In the genomic region with DNA sequence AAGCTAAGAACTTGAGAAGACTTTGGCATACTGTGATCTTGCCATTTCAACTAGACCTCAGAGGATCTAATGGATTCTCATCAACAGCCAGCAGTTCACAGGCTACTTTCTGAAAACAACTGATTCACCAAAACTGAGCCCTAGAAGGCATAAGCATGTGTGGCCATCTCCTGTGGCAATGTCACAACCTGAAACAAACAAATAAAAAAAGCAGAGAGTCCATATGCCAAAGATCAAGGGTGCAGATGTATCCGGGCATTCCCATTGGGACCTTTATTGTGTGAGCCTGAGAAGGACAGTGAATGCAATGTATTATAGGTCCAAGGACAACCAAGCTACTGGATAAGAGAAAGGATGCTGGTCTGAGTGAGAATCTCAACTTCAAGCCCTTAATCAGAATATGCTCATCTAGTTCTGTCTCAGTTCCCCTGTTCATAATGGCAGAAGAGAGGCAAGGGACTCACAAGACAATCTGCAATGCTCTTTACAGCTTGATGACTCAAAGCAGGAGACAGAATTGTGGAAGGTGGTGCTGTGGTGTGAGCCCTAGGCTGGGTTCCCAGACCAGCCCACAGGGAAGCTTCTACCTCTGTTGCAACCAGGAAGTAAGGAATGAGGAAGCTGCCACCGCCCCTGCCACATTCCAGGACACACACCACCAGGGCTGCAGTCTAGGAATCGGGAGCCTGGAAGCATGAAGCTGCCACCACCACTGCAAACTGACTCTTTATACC, we compare ENCODE assay signal across 8 cellular contexts.
DNase-seq lines count a peak whose midpoint lies in the region; ATAC-seq and TF ChIP-seq lines count a peak whose summit lies in the region.

No MANE protein-coding gene starts in this region.

- no peaks in the 10 kb centered on the region for H3K27me3 ChIP-seq in left lung

- no peak overlapping the region for H3K27ac ChIP-seq in left lung

- no peaks in the 10 kb centered on the region for H3K9me3 ChIP-seq in left lung

- TF ChIP-seq CTCF in left lung (IDR thresholded peaks at IDR 0.05) (no peak), glutamatergic neuron (IDR thresholded peaks at IDR 0.05; ENCODE audit: partially characterized antibody, unreplicated experiment) (no peak)

- ATAC-seq in GM19023 (IDR thresholded peaks at IDR 0.05; ENCODE audit: unreplicated experiment) (peak; percentile 93), HG02763 (IDR thresholded peaks at IDR 0.05; ENCODE audit: unreplicated experiment) (peak; percentile 89), left lung (peak; percentile 97)

- peaks cover 4% of the 10 kb centered on the region for H3K27me3 Mint-ChIP-seq in glutamatergic neuron (ENCODE audit: unreplicated experiment)

- no peak overlapping the region for H3K4me3 Mint-ChIP-seq in glutamatergic neuron (ENCODE audit: unreplicated experiment)

- H3K36me3 ChIP-seq in left lung: no peaks in the 10 kb centered on the region

- H3K4me1 ChIP-seq in left lung: peaks cover 0 to 2% of the 10 kb centered on the region in 2 donors

- peaks cover 16% of the 10 kb centered on the region for H3K4me1 Mint-ChIP-seq in glutamatergic neuron (ENCODE audit: low read depth, unreplicated experiment)

- peak; percentile 9 for DNase-seq in NCI-H460 (ENCODE audit: extremely low read depth, low read depth)
- peak; percentile 52 to 73 for DNase-seq in left lung
- DNase-seq in glutamatergic neuron: no peak
- DNase-seq in activated CD8-positive, alpha-beta memory T cell treated with anti-CD3 and anti-CD28 coated beads for 24 hours: no peak
- DNase-seq in GOT3 (lab: John Stamatoyannopoulos, UW): no peak
- no peak for DNase-seq in activated CD4-positive, CD25-positive, alpha-beta regulatory T cell (lab: John Stamatoyannopoulos, UW)

- H3K36me3 Mint-ChIP-seq in glutamatergic neuron (ENCODE audit: unreplicated experiment): no peaks in the 10 kb centered on the region

- no peak overlapping the region for H3K4me3 ChIP-seq in left lung

- no peak overlapping the region for H3K27ac Mint-ChIP-seq in glutamatergic neuron (ENCODE audit: unreplicated experiment)

- peaks cover 1% of the 10 kb centered on the region for H3K9me3 Mint-ChIP-seq in glutamatergic neuron (ENCODE audit: unreplicated experiment)

- intact Hi-C loops in left lung (cut with DNase I): no loop called here

Comparison
In these comparisons a context has a peak if more than half of its experiments do, and no peak if none do; other contexts are left out.
1. DNase-seq: peak in NCI-H460 (single experiment) and left lung (2 of 2); none in glutamatergic neuron (single experiment), activated CD8-positive, alpha-beta memory T cell treated with anti-CD3 and anti-CD28 coated beads for 24 hours (single experiment), GOT3 (single experiment) and activated CD4-positive, CD25-positive, alpha-beta regulatory T cell (0 of 4).
2. Peak in every context shown above with its lines, with median percentiles within 50 percentile points of each other: ATAC-seq.